Comparison of ENCODE assay signal across 19 cellular contexts in the genomic region with DNA sequence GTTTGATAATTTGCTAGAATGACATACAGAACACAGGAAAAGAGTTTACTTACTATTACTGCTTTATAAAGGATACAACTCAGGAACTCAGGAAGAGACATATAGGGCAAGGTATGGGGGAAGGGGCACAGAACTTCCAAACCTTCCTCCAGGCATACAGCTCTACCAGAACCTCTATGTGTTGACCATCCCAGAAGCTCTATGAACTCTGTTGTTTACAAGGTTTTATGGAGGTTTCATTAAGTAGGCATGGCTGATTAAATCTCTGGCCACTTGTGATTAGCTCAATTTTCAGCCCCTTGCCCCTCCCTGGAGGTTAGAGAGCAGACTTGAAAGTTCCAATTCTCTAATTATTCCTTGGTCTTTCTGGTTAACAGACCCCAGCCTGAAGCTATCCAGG.
"Had no signal": no experiment of that assay in that cellular context is flagged by ENCODE, and none has a peak within 500 bp of the region (broad histone marks: within the 10 kb centered on the region; RNA-seq: fewer than 3 reads in every experiment).

No MANE protein-coding gene starts in this region.

- H3K9me3 ChIP-seq: SJCRH30 had no signal

- H3K4me3 ChIP-seq: SJCRH30 had no signal

- H3K27me3 ChIP-seq: SJCRH30 had no signal

- H3K27ac ChIP-seq: SJCRH30 had no signal

- H3K4me1 ChIP-seq: SJCRH30 had no signal

- DNase-seq: IMR-90, Karpas-422, KG1, MM.1S, NCI-H1092 treated with DMSO at 0.1 percent for 48 hours, NCI-H1436, NCI-H187, NCI-H2029, NCI-H2081 treated with DMSO at 0.1 percent for 48 hours, NCI-H2171, NCI-H2227 treated with DMSO at 0.1 percent for 48 hours, NCI-H524, NCI-H69, NCI-H774, SHP77 treated with DMSO at 0.1 percent for 48 hours, SJCRH30 had no signal

- ATAC-seq: HepG2, Right ventricle myocardium inferior, SK-N-SH treated with all-trans-retinoic acid at 6 μM for 48 hours had no signal
